Comparison of ENCODE assay signal across 17 cellular contexts in the genomic region with DNA sequence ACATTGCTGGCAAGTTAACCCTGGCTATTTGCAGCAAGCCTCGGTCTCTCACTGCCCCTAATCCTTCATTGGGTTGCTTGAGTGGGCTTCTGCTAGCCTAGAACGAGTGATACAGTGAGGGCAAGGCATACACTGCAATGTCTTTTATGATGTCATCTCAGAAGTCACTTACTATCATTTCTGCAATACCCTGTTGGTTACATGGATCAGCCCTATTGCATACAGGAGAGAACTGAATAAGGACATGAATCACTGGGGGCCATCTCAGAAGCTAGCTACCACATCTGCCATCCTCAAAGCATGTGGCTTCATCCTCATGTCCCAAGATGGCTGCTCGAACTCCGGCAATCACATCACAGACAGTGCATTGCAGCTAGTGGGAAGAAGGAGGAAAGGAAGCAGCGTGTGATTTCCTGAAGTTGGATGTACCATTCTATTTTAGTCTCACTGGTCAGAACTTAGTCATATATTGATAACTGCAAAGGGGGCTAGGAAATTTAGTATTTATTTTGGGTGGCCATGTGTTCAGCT. TPM values are rescaled to one million over a fixed set of nuclear protein-coding genes. Genes with fewer than 3 reads are reported as not detected.
A peak's percentile ranks its signal among the peaks of the same experiment; 100 is the strongest.
DNase-seq lines count a peak whose midpoint lies in the region; ATAC-seq and TF ChIP-seq lines count a peak whose summit lies in the region.
"Had no signal": no experiment of that assay in that cellular context is flagged by ENCODE, and none has a peak within 500 bp of the region (broad histone marks: within the 10 kb centered on the region; RNA-seq: fewer than 3 reads in every experiment).

No MANE protein-coding gene starts in this region.

- H3K36me3 Mint-ChIP-seq in activated CD4-positive, alpha-beta T cell treated with anti-CD3 and anti-CD28 coated beads, Interleukin-2, amount 10 ng/mL, durations not matched to agents 7 days and 5 days (ENCODE audit: low read depth), result no peaks in the 10 kb centered on the region
- H3K36me3 Mint-ChIP-seq in activated B cell treated with CpG ODN at 0.5 μM for 24 hours (ENCODE audit: low read depth), result no peaks in the 10 kb centered on the region

- no peak overlapping the region; a peak in 1 of 22 replicates for H3K27ac ChIP-seq in BLaER1 treated with 17β-estradiol and CSF1 and Interleukin-3, amounts not matched to agents 10 nM and 100 nM
- H3K27ac ChIP-seq in spleen (peak overlapping the region in 2 of 8 donors; percentile 44 to 61), ovary (no peak overlapping the region)

- no peaks in the 10 kb centered on the region for H4K20me1 ChIP-seq in BLaER1 treated with 17β-estradiol and CSF1 and Interleukin-3, amounts not matched to agents 10 nM and 100 nM

- H3K4me2 ChIP-seq in BLaER1 treated with 17β-estradiol and CSF1 and Interleukin-3, amounts not matched to agents 10 nM and 100 nM, result peak overlapping the region; percentile 33 to 76 (median 68); a peak in 20 of 22 replicates

- TF ChIP-seq POLR2A in spleen (IDR thresholded peaks at IDR 0.05) (no peak), ovary (IDR thresholded peaks at IDR 0.05) (no peak)

- H3K27me3 ChIP-seq in BLaER1 treated with 17β-estradiol and CSF1 and Interleukin-3, amounts not matched to agents 10 nM and 100 nM, result no peaks in the 10 kb centered on the region
- H3K27me3 ChIP-seq in spleen (replicated peaks in 1 of 7) (no peaks in the 10 kb centered on the region), ovary (no peaks in the 10 kb centered on the region)
- H3K27me3 ChIP-seq: Peyer's patch had no signal

- no peak for TF ChIP-seq EP300 in ovary (IDR thresholded peaks at IDR 0.05)

- ATAC-seq in activated B cell treated with CpG ODN at 0.5 μM for 24 hours (ENCODE audit: low read depth), result no peak
- ATAC-seq: HCT116 had no signal

- H3K4me1 ChIP-seq in BLaER1 treated with 17β-estradiol and CSF1 and Interleukin-3, amounts not matched to agents 10 nM and 100 nM, result peaks cover 17 to 33% (median 27%) of the 10 kb centered on the region in 10 experiments
- H3K4me1 ChIP-seq in spleen (peaks cover 0 to 38% (median 20%) of the 10 kb centered on the region in 6 donors), ovary (ENCODE audit: insufficient read depth) (no peaks in the 10 kb centered on the region)

- TF ChIP-seq CTCF in activated B cell treated with CpG ODN at 0.5 μM for 24 hours (IDR thresholded peaks at IDR 0.05) (no peak), spleen (IDR thresholded peaks at IDR 0.05 in 8 of 11, conservative IDR thresholded peaks at IDR 0.05 in 3 of 11) (no peak), GM13977 (IDR thresholded peaks at IDR 0.05; ENCODE audit: extremely low read depth, insufficient read depth, missing control alignments) (no peak), ovary (IDR thresholded peaks at IDR 0.05) (no peak)

- CTCF ChIA-PET in activated CD4-positive, alpha-beta T cell treated with anti-CD3 and anti-CD28 coated beads, Interleukin-2, amount 10 ng/mL, durations not matched to agents 7 days and 5 days (lab: Charles Lee), result interaction anchor here (0.6 to 1.9 kb wide), 5 partner anchors 9 to 308 kb away, joined by 3 to 6 read pairs (median 3); a partner anchor contains a TSS
- CTCF ChIA-PET in activated B cell treated with CpG ODN at 0.5 μM for 24 hours (lab: Charles Lee), result interaction anchor here (0.6 to 1.6 kb wide), 3 partner anchors 79 to 142 kb away, joined by 3 to 9 read pairs (median 3); no protein-coding TSS in a partner anchor

- H3K4me3 Mint-ChIP-seq in activated CD4-positive, alpha-beta T cell treated with anti-CD3 and anti-CD28 coated beads, Interleukin-2, amount 10 ng/mL, durations not matched to agents 7 days and 5 days, result no peak overlapping the region
- peak overlapping the region; percentile 9 for H3K4me3 Mint-ChIP-seq in activated B cell treated with CpG ODN at 0.5 μM for 24 hours
- H3K4me3 Mint-ChIP-seq: CD4-positive, CD25-positive, alpha-beta regulatory T cell had no signal

- H3K4me3 ChIP-seq in BLaER1 treated with 17β-estradiol and CSF1 and Interleukin-3, amounts not matched to agents 10 nM and 100 nM, result no peak overlapping the region
- H3K4me3 ChIP-seq in spleen (no peak overlapping the region), ovary (no peak overlapping the region)
- H3K4me3 ChIP-seq: GM12878, Peyer's patch had no signal

- no peak overlapping the region; a peak in 1 of 22 replicates for H3K9ac ChIP-seq in BLaER1 treated with 17β-estradiol and CSF1 and Interleukin-3, amounts not matched to agents 10 nM and 100 nM

- H3K9me3 ChIP-seq in BLaER1 treated with 17β-estradiol and CSF1 and Interleukin-3, amounts not matched to agents 10 nM and 100 nM (replicated peaks in 1 of 11), result peaks cover 0 to 5% (median 0%) of the 10 kb centered on the region in 11 experiments; a peak in 3 of 22 replicates
- H3K9me3 ChIP-seq in spleen, result no peaks in the 10 kb centered on the region
- H3K9me3 ChIP-seq in ovary, result no peaks in the 10 kb centered on the region
- H3K9me3 ChIP-seq: Peyer's patch had no signal

- no peaks in the 10 kb centered on the region for H3K27me3 Mint-ChIP-seq in activated CD4-positive, alpha-beta T cell treated with anti-CD3 and anti-CD28 coated beads, Interleukin-2, amount 10 ng/mL, durations not matched to agents 7 days and 5 days
- H3K27me3 Mint-ChIP-seq in activated B cell treated with CpG ODN at 0.5 μM for 24 hours, result no peaks in the 10 kb centered on the region
- H3K27me3 Mint-ChIP-seq: CD4-positive, CD25-positive, alpha-beta regulatory T cell had no signal

- no peaks in the 10 kb centered on the region for H3K4me1 Mint-ChIP-seq in activated CD4-positive, alpha-beta T cell treated with anti-CD3 and anti-CD28 coated beads, Interleukin-2, amount 10 ng/mL, durations not matched to agents 7 days and 5 days
- peaks cover 58% of the 10 kb centered on the region for H3K4me1 Mint-ChIP-seq in activated B cell treated with CpG ODN at 0.5 μM for 24 hours

- peak overlapping the region; percentile 9 for H3K27ac Mint-ChIP-seq in activated CD4-positive, alpha-beta T cell treated with anti-CD3 and anti-CD28 coated beads, Interleukin-2, amount 10 ng/mL, durations not matched to agents 7 days and 5 days
- peak overlapping the region; percentile 71 for H3K27ac Mint-ChIP-seq in activated B cell treated with CpG ODN at 0.5 μM for 24 hours
- H3K27ac Mint-ChIP-seq: CD4-positive, CD25-positive, alpha-beta regulatory T cell had no signal

- intact Hi-C loops in activated B cell treated with CpG ODN at 0.5 μM for 24 hours (cut with micrococcal nuclease), result loop anchor here (5.0 kb wide), 1 partner anchor 97 kb away; no protein-coding TSS in a partner anchor
- intact Hi-C loops in spleen (cut with DNase I; ENCODE audit: low total_unique reads), result no loop called here
- intact Hi-C loops in ovary (cut with DNase I), result no loop called here

- POLR2A ChIA-PET in activated CD4-positive, alpha-beta T cell treated with anti-CD3 and anti-CD28 coated beads, Interleukin-2, amount 10 ng/mL, durations not matched to agents 7 days and 5 days (lab: Charles Lee), result interaction anchor here (0.7 kb wide), 1 partner anchor 58 kb away, joined by 4 read pairs; no protein-coding TSS in a partner anchor
- POLR2A ChIA-PET in activated B cell treated with CpG ODN at 0.5 μM for 24 hours (lab: Charles Lee), result interaction anchor here (0.9 to 2.8 kb wide), 9 partner anchors 16 to 110 kb away, joined by 3 to 15 read pairs (median 7); a partner anchor contains a TSS

- 84 to 92% (median 85%) methylated on average over 5 of the region's 5 CpGs for WGBS in spleen, 5 donors
- 85 to 91% (median 90%) methylated on average over 5 of the region's 5 CpGs for WGBS in ovary, 3 donors

- H3K36me3 ChIP-seq in BLaER1 treated with 17β-estradiol and CSF1 and Interleukin-3, amounts not matched to agents 10 nM and 100 nM, result no peaks in the 10 kb centered on the region
- no peaks in the 10 kb centered on the region for H3K36me3 ChIP-seq in spleen
- no peaks in the 10 kb centered on the region for H3K36me3 ChIP-seq in ovary
- H3K36me3 ChIP-seq: Peyer's patch had no signal

- in situ Hi-C loops in GM13977 (cut with MboI; ENCODE audit: low pct_unique_long_range_greater_than_20kb, low sequenced_read_pairs, unreplicated experiment), result no loop called here

- no peak for DNase-seq in activated CD4-positive, alpha-beta T cell treated with anti-CD3 and anti-CD28 coated beads, Interleukin-2, amount 10 ng/mL, durations not matched to agents 7 days and 5 days
- no peak for DNase-seq in activated CD4-positive, alpha-beta T cell treated with anti-CD3 and anti-CD28 coated beads for 48 hours
- DNase-seq in activated B cell treated with CpG ODN at 0.5 μM for 24 hours, result no peak
- DNase-seq in spleen, result peak; percentile 35
- DNase-seq in superior temporal gyrus (ENCODE audit: extremely low spot score), result no peak
- no peak for DNase-seq in GM13977 (ENCODE audit: low spot score)
- no peak for DNase-seq in ovary
- DNase-seq: Calu3; CD4-positive, CD25-positive, alpha-beta regulatory T cell; KG1; NCI-H1105 treated with DMSO at 0.1 percent for 48 hours; NCI-H187; Right ventricle myocardium superior had no signal

- H3K9me3 Mint-ChIP-seq in activated CD4-positive, alpha-beta T cell treated with anti-CD3 and anti-CD28 coated beads, Interleukin-2, amount 10 ng/mL, durations not matched to agents 7 days and 5 days, result no peaks in the 10 kb centered on the region
- H3K9me3 Mint-ChIP-seq in activated B cell treated with CpG ODN at 0.5 μM for 24 hours, result no peaks in the 10 kb centered on the region

RNA-seq across cellular contexts. Expression of a gene that starts 33.3 kb away (rescaled TPM):
- total RNA-seq in activated CD4-positive, alpha-beta T cell treated with anti-CD3 and anti-CD28 coated beads, Interleukin-2, amount 10 ng/mL, durations not matched to agents 7 days and 5 days, result 10 to 100 TPM; 24.1 to 27.6 TPM
- total RNA-seq in activated B cell treated with CpG ODN at 0.5 μM for 24 hours (21.6 and 22.4 TPM in 2 replicates), spleen (10 to 100 TPM; 13.1 to 16.5 (median 14.2) TPM), ovary (10 to 100 TPM; 12.2 to 18.0 (median 15.3) TPM)
- polyA plus RNA-seq in spleen (10 to 100 TPM; 24.5 to 42.7 (median 30.8) TPM), ovary (10 to 100 TPM; 21.1 to 29.0 TPM)
